In the genomic region with DNA sequence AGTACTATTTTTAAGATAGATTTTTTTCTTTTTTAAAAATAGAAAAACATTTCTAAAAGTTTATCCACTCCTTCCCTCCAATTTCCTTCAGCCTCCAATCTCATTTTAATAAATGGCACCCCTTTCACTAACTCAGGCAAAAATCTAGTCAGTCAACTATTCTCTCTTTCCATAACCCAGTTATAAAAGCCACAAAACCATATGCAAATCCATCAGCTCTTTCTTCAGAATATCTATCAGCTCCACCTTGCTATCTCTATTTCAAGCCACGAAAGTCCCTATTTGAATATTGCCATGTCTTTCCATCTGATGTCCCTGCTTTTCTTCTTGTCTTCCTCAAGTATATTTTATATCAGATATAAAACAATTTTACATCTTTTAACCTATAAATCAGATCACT, we compare ENCODE assay signal across 14 cellular contexts.
DNase-seq lines count a peak whose midpoint lies in the region; ATAC-seq and TF ChIP-seq lines count a peak whose summit lies in the region.
"Had no signal": no experiment of that assay in that cellular context is flagged by ENCODE, and none has a peak within 500 bp of the region (broad histone marks: within the 10 kb centered on the region; RNA-seq: fewer than 3 reads in every experiment).

No MANE protein-coding gene starts in this region.

- ATAC-seq in GM18498 (IDR thresholded peaks at IDR 0.05; ENCODE audit: unreplicated experiment) (peak; percentile 60), GM18907 (IDR thresholded peaks at IDR 0.05; ENCODE audit: unreplicated experiment) (peak; percentile 58), HG03378 (IDR thresholded peaks at IDR 0.05; ENCODE audit: unreplicated experiment) (peak; percentile 38)
- ATAC-seq: HepG2 had no signal

- DNase-seq in NCI-H526 treated with DMSO at 0.1 percent for 48 hours (lab: John Stamatoyannopoulos, UW) = peak; percentile 34
- DNase-seq in NCI-H2029 treated with DMSO at 0.1 percent for 48 hours (lab: John Stamatoyannopoulos, UW) = no peak
- no peak for DNase-seq in 8988T
- no peak for DNase-seq in erythroblast (lab: John Stamatoyannopoulos, UW)
- DNase-seq: CD4-positive, alpha-beta memory T cell; DMS153; DMS79; GDM1; H9; KBM-7 had no signal

- no peak for TF ChIP-seq POLR2A in erythroblast (IDR thresholded peaks at IDR 0.05; ENCODE audit: low read length)
